20 cellular contexts compared by ENCODE assay signal in genomic region chr3:156670077-156670476, GRCh38.
"Had no signal": no experiment of that assay in that cellular context is flagged by ENCODE, and none has a peak within 500 bp of the region (broad histone marks: within the 10 kb centered on the region; RNA-seq: fewer than 3 reads in every experiment).

No MANE protein-coding gene starts in this region.

- H3K9me3 ChIP-seq: pancreas had no signal

- H3K36me3 ChIP-seq: neural progenitor cell, pancreas had no signal

- ATAC-seq: esophagus mucosa; left cardiac atrium; left ventricle myocardium superior; natural killer cell treated with Interleukin-12 subunit alpha and Interleukin-12 subunit beta and Interleukin-15 and Interleukin-18, amount 100 ng/mL, for 72 hours; pancreas; right cardiac atrium had no signal

- H3K4me3 ChIP-seq: lung, neural progenitor cell, pancreas, smooth muscle cell had no signal

- DNase-seq: effector CD4-positive, alpha-beta T cell; endodermal cell; foreskin fibroblast; immature natural killer cell; kidney; left cardiac atrium; left ventricle myocardium superior; mesenchymal stem cell; midbrain; nucleus accumbens; pancreas; right cardiac atrium; stimulated activated CD4-positive, alpha-beta T cell treated with anti-CD3 and anti-CD28 coated beads, Interleukin-2, amount 100 ng/mL, for 48 hours; stimulated activated naive CD4-positive, alpha-beta T cell treated with Interleukin-2 at 50 U/mL for 16 hours; trophoblast cell had no signal

- H3K4me1 ChIP-seq: neural progenitor cell had no signal

- H3K27ac ChIP-seq: neural progenitor cell, pancreas had no signal

- H3K27me3 ChIP-seq: pancreas had no signal

- H3K4me2 ChIP-seq: neural progenitor cell, smooth muscle cell had no signal

- H3K9ac ChIP-seq: neural progenitor cell had no signal

- H2AFZ ChIP-seq: neural progenitor cell had no signal
